In the genomic region with DNA sequence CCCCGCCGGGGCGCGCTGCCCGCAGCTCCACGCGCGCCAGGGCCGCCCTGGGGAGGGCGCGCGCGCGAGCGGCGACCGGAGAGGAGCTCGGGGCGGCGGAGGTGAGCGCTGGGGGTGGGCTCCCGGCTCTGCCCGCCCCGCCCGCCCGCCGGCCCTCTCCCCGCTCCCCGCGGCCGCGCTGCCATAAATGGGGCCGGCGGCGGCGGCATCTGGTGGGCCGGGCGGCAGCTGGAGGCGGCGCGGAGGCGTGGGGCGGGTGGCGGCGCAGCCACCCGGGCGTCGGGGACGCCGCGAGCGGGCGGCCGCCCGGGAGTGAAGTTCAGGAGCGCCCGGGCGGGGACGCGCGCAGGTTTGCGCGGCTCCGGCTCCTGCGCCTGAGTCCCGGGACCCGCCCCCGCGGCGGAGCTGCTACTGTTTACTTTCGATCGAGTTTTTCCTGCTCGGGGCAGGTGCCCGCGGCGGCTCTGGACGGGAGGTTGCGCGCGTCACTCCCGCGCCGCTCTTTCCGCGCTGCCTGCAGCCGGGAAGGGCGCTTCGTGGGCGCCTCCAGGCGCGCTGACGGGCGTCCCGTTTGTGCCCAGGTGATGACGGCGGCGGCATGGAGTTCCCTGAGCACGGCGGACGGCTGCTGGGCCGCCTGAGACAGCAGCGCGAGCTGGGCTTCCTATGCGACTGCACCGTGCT, we compare ENCODE assay signal across 8 cellular contexts. TPM values are rescaled to one million over a fixed set of nuclear protein-coding genes. Genes with fewer than 3 reads are reported as not detected.
DNase-seq lines count a peak whose midpoint lies in the region; ATAC-seq and TF ChIP-seq lines count a peak whose summit lies in the region.

A gene (plus strand): TSS at position 502 of the 684 bp plus-strand sequence. CDS start 97 bp downstream, at position 599.

- H3K9me2 ChIP-seq in HCT116 (ENCODE audit: insufficient read depth): no peaks in the 10 kb centered on the region

- H3K4me1 Mint-ChIP-seq in natural killer cell: peaks cover 0 to 41% of the 10 kb centered on the region in 2 donors

- no peaks in the 10 kb centered on the region for H3K27me3 Mint-ChIP-seq in natural killer cell (ENCODE audit: low read depth in 2 of 2)

- BruUV-seq in HCT116 (replicated peaks; lab: Mats Ljungman, UMichigan): no TSS peak

- ATAC-seq in HCT116 (peak; percentile 52), natural killer cell (peak; percentile 7 to 53 (median 45)), thoracic aorta (ENCODE audit: insufficient number of reproducible peaks, low FRiP score, low read depth) (peak; percentile 21)

- H3K4me1 ChIP-seq in HCT116 (ENCODE audit: control insufficient read depth in 1 of 2, insufficient read depth in 2 of 2, low read length in 2 of 2) (peaks cover 36 to 57% of the 10 kb centered on the region in 2 experiments), thoracic aorta (ENCODE audit: control insufficient read depth in 1 of 2, low read depth in 2 of 2) (peaks cover 11 to 40% of the 10 kb centered on the region in 2 donors)

- no peaks in the 10 kb centered on the region for H3K79me2 ChIP-seq in HCT116 (ENCODE audit: insufficient read depth, low read length)

- TF ChIP-seq RAD21 in HCT116 (IDR thresholded peaks at IDR 0.05; ENCODE audit: low read depth): no peak

- H3K27me3 ChIP-seq in HCT116 (ENCODE audit: insufficient read depth, low read length) (no peaks in the 10 kb centered on the region), thoracic aorta (replicated peaks; ENCODE audit: insufficient read depth) (no peaks in the 10 kb centered on the region)

- CTCF ChIA-PET in HCT116 (lab: Charles Lee): no interaction called here

- H3K4me2 ChIP-seq in HCT116 (ENCODE audit: low read length): peak within 1 kb of the TSS; percentile 96

- H4K20me1 ChIP-seq in HCT116 (ENCODE audit: insufficient read depth): no peaks in the 10 kb centered on the region

- H3K27ac ChIP-seq in HCT116 (ENCODE audit: low read depth, low read length) (peak within 1 kb of the TSS; percentile 66; the same call in 1 of the 2 replicates), thoracic aorta (peak within 1 kb of the TSS; percentile 92 to 96)

- POLR2A ChIA-PET in HCT116 (lab: Charles Lee): interaction anchor here (1.5 kb wide), 1 partner anchor 48 kb away, joined by 3 read pairs; a partner anchor contains a TSS

- no peak for DNase-seq in HCT116 (ENCODE audit: low read depth, low spot score)
- peak; percentile 41 for DNase-seq in NCI-H226
- DNase-seq in activated CD8-positive, alpha-beta memory T cell treated with anti-CD3 and anti-CD28 coated beads, Interleukin-2, amount 50 U/mL, for 48 hours: peak; percentile 81
- DNase-seq in epithelial cell of proximal tubule (ENCODE audit: low read depth): no peak
- DNase-seq in natural killer cell: peak; percentile 50
- DNase-seq in thoracic aorta (ENCODE audit: low spot score): no peak
- DNase-seq in GOT3 (lab: John Stamatoyannopoulos, UW): no peak

- H3K27ac Mint-ChIP-seq in natural killer cell: peak within 1 kb of the TSS; percentile 83 to 85

- TF ChIP-seq CTCF in HCT116 (IDR thresholded peaks at IDR 0.05 in 2 of 3, conservative IDR thresholded peaks at IDR 0.05 in 1 of 3; ENCODE audit: borderline replicate concordance in 1 of 3, insufficient read depth in 1 of 3, low read depth in 2 of 3, low read length in 2 of 3) (no peak), epithelial cell of proximal tubule (conservative IDR thresholded peaks at IDR 0.05; ENCODE audit: low read depth, low read length) (no peak), natural killer cell (IDR thresholded peaks at IDR 0.05) (no peak), thoracic aorta (IDR thresholded peaks at IDR 0.05) (no peak)

- H3K36me3 Mint-ChIP-seq in natural killer cell: no peaks in the 10 kb centered on the region

- no peak within 1 kb of the TSS for H2AFZ ChIP-seq in HCT116 (ENCODE audit: low read depth, low read length, poor library complexity, severe bottlenecking)

- peak within 1 kb of the TSS; percentile 91 for H3K4me3 Mint-ChIP-seq in natural killer cell

- H3K4me3 ChIP-seq in GM08714 (ENCODE audit: low read length): peak within 1 kb of the TSS; percentile 71; the same call in 1 of the 2 replicates
- peak within 1 kb of the TSS; percentile 56 to 66 for H3K4me3 ChIP-seq in HCT116 (replicated peaks in 1 of 2; ENCODE audit: low read depth in 1 of 2, low read length in 2 of 2)
- H3K4me3 ChIP-seq in epithelial cell of proximal tubule (ENCODE audit: low read depth, low read length): peak within 1 kb of the TSS; percentile 67
- H3K4me3 ChIP-seq in thoracic aorta: peak within 1 kb of the TSS; percentile 80

- TF ChIP-seq POLR2A in HCT116 (IDR thresholded peaks at IDR 0.05; ENCODE audit: borderline replicate concordance, extremely low read depth, insufficient read depth, insufficient read length): no peak

- intact Hi-C loops in HCT116 (cut with micrococcal nuclease) (no loop called here), natural killer cell (cut with micrococcal nuclease) (no loop called here)

- H3K9ac ChIP-seq in HCT116 (ENCODE audit: low read length): peak within 1 kb of the TSS; percentile 63

- no peaks in the 10 kb centered on the region for H3K36me3 ChIP-seq in HCT116 (ENCODE audit: control insufficient read depth in 1 of 2, insufficient read depth in 2 of 2, low read length in 2 of 2)
- no peaks in the 10 kb centered on the region for H3K36me3 ChIP-seq in thoracic aorta

- RAD21 ChIA-PET in HCT116 (lab: Charles Lee; ENCODE audit: low non-redundant PET in 1 of 2, low total read pairs in 2 of 2, uncharacterized antibody in 2 of 2, unreplicated experiment in 2 of 2): interaction anchor here in 1 of 2 experiments (0.6 kb wide), 1 partner anchor 75 kb away, joined by 5 read pairs; no protein-coding TSS in a partner anchor

- no peaks in the 10 kb centered on the region for H3K9me3 Mint-ChIP-seq in natural killer cell

- no peaks in the 10 kb centered on the region for H3K9me3 ChIP-seq in HCT116 (ENCODE audit: control insufficient read depth in 1 of 2, insufficient read depth in 1 of 2, low read depth in 1 of 2, low read length in 2 of 2)
- no peaks in the 10 kb centered on the region for H3K9me3 ChIP-seq in thoracic aorta

TF ChIP-seq in HCT116, 20 proteins besides CTCF, POLR2A, EP300 and RAD21:
- TF ChIP-seq POLR2AphosphoS5 (IDR thresholded peaks at IDR 0.05; ENCODE audit: low read depth, low read length): 0 out of 2 replicates have a peak, but pooled peaks have one; percentile 21
- TF ChIP-seq, protein P1, sequence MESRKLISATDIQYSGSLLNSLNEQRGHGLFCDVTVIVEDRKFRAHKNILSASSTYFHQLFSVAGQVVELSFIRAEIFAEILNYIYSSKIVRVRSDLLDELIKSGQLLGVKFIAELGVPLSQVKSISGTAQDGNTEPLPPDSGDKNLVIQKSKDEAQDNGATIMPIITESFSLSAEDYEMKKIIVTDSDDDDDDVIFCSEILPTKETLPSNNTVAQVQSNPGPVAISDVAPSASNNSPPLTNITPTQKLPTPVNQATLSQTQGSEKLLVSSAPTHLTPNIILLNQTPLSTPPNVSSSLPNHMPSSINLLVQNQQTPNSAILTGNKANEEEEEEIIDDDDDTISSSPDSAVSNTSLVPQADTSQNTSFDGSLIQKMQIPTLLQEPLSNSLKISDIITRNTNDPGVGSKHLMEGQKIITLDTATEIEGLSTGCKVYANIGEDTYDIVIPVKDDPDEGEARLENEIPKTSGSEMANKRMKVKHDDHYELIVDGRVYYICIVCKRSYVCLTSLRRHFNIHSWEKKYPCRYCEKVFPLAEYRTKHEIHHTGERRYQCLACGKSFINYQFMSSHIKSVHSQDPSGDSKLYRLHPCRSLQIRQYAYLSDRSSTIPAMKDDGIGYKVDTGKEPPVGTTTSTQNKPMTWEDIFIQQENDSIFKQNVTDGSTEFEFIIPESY (IDR thresholded peaks at IDR 0.05; ENCODE audit: extremely low read depth, insufficient replicate concordance, low read length): no peak
TF ChIP-seq in HCT116: peak in this region for 1.

RNA-seq across cellular contexts. Expression of the gene that starts here (rescaled TPM):
- total RNA-seq in HCT116 (2021; ENCODE audit: unreplicated experiment) (4.4 TPM), epithelial cell of proximal tubule (5.4 and 7.8 TPM in 2 replicates), natural killer cell (1 to 10 TPM; 3.6 to 4.5 (median 3.7) TPM), thoracic aorta (1 to 10 TPM; 3.2 to 4.4 TPM)
- polyA plus RNA-seq in HCT116 (2012): 3.9 and 4.1 TPM in 2 replicates

Comparison
In these comparisons a context has a peak if more than half of its experiments do, and no peak if none do; other contexts are left out.
1. DNase-seq: peak in NCI-H226 (single experiment), activated CD8-positive, alpha-beta memory T cell treated with anti-CD3 and anti-CD28 coated beads, Interleukin-2, amount 50 U/mL, for 48 hours (single experiment) and natural killer cell (single experiment); none in HCT116 (single experiment), epithelial cell of proximal tubule (single experiment), thoracic aorta (single experiment) and GOT3 (single experiment).
2. Peak in every context shown above with its lines, with median percentiles within 50 percentile points of each other: H3K4me3 ChIP-seq and ATAC-seq.